ENCODE assay signal across 28 cellular contexts in genomic region chr3:76198086-76198485, GRCh38.
"Had no signal": no experiment of that assay in that cellular context is flagged by ENCODE, and none has a peak within 500 bp of the region (broad histone marks: within the 10 kb centered on the region; RNA-seq: fewer than 3 reads in every experiment).

No MANE protein-coding gene starts in this region.

- H3K27ac ChIP-seq: brain microvascular endothelial cell, coronary artery, dorsolateral prefrontal cortex, left ventricle myocardium inferior, parathyroid adenoma, psoas muscle, suprapubic skin, tibial nerve had no signal

- DNase-seq: activated B cell treated with CpG ODN at 0.5 μM for 24 hours; activated CD4-positive, alpha-beta T cell treated with anti-CD3 and anti-CD28 coated beads, Interleukin-2, amount 50 U/mL, for 1 hour; activated CD8-positive, alpha-beta T cell treated with anti-CD3 and anti-CD28 coated beads for 36 hours; activated gamma-delta T cell treated with Interleukin-2 at 50 U/mL for 16 hours; activated naive CD4-positive, alpha-beta T cell treated with anti-CD3 and anti-CD28 coated beads, Interleukin-2, amount 50 U/mL, for 16 hours; activated T-cell treated with anti-CD3 and anti-CD28 coated beads, Interleukin-2, amount 50 U/mL, for 4 hours; amniotic stem cell; brain microvascular endothelial cell; dorsolateral prefrontal cortex; effector memory CD8-positive, alpha-beta T cell; foreskin fibroblast; head of caudate nucleus; hippocampal formation; islet precursor cell; left ventricle myocardium inferior; naive B cell; occipital lobe; psoas muscle; stimulated activated CD4-positive, alpha-beta T cell treated with anti-CD3 and anti-CD28 coated beads, Interleukin-1b, Interleukin-23, amount 100 ng/mL, for 48 hours; stimulated activated naive CD4-positive, alpha-beta T cell; T-helper 2 cell had no signal

- ATAC-seq: activated CD8-positive, alpha-beta T cell treated with anti-CD3 and anti-CD28 coated beads for 36 hours; activated T-cell treated with anti-CD3 and anti-CD28 coated beads, Interleukin-2, amount 50 U/mL, for 4 hours; activated T-helper 17 cell treated with anti-CD3 and anti-CD28 coated beads, Interleukin-2, amount 50 U/mL, for 72 hours; effector memory CD8-positive, alpha-beta T cell; psoas muscle had no signal

- H3K27me3 Mint-ChIP-seq: activated B cell treated with CpG ODN at 0.5 μM for 24 hours; activated CD8-positive, alpha-beta T cell treated with anti-CD3 and anti-CD28 coated beads for 36 hours; activated T-helper 17 cell treated with anti-CD3 and anti-CD28 coated beads, Interleukin-2, amount 50 U/mL, for 72 hours; effector memory CD8-positive, alpha-beta T cell; naive B cell had no signal

- H3K79me2 ChIP-seq: parathyroid adenoma had no signal

- H3K27me3 ChIP-seq: brain microvascular endothelial cell, dorsolateral prefrontal cortex, suprapubic skin, tibial nerve had no signal

- H3K4me1 ChIP-seq: left ventricle myocardium inferior, parathyroid adenoma, psoas muscle, suprapubic skin, tibial nerve had no signal

- H3K4me3 ChIP-seq: coronary artery, dorsolateral prefrontal cortex, left ventricle myocardium inferior, lung, psoas muscle, smooth muscle cell, suprapubic skin, tibial nerve had no signal

- H3K9ac ChIP-seq: parathyroid adenoma had no signal

- H3K36me3 ChIP-seq: brain microvascular endothelial cell, left ventricle myocardium inferior, suprapubic skin, tibial nerve had no signal

- H3K4me1 Mint-ChIP-seq: activated B cell treated with CpG ODN at 0.5 μM for 24 hours; activated T-helper 17 cell treated with anti-CD3 and anti-CD28 coated beads, Interleukin-2, amount 50 U/mL, for 72 hours; naive B cell had no signal

- H3K27ac Mint-ChIP-seq: activated B cell treated with CpG ODN at 0.5 μM for 24 hours; activated CD8-positive, alpha-beta T cell treated with anti-CD3 and anti-CD28 coated beads for 36 hours; activated T-helper 17 cell treated with anti-CD3 and anti-CD28 coated beads, Interleukin-2, amount 50 U/mL, for 72 hours; effector memory CD8-positive, alpha-beta T cell; naive B cell had no signal

- H2AFZ ChIP-seq: parathyroid adenoma had no signal

- H3K4me3 Mint-ChIP-seq: activated B cell treated with CpG ODN at 0.5 μM for 24 hours; activated CD8-positive, alpha-beta T cell treated with anti-CD3 and anti-CD28 coated beads for 36 hours; activated T-cell treated with anti-CD3 and anti-CD28 coated beads, Interleukin-2, amount 50 U/mL, for 4 hours; activated T-helper 17 cell treated with anti-CD3 and anti-CD28 coated beads, Interleukin-2, amount 50 U/mL, for 72 hours; effector memory CD8-positive, alpha-beta T cell; naive B cell had no signal

- H3K9me3 ChIP-seq: left ventricle myocardium inferior, psoas muscle, suprapubic skin, tibial nerve had no signal

- H3K4me2 ChIP-seq: smooth muscle cell had no signal

- H3K36me3 Mint-ChIP-seq: naive B cell had no signal
